Comparison of ENCODE assay signal across 10 cellular contexts in the genomic region with DNA sequence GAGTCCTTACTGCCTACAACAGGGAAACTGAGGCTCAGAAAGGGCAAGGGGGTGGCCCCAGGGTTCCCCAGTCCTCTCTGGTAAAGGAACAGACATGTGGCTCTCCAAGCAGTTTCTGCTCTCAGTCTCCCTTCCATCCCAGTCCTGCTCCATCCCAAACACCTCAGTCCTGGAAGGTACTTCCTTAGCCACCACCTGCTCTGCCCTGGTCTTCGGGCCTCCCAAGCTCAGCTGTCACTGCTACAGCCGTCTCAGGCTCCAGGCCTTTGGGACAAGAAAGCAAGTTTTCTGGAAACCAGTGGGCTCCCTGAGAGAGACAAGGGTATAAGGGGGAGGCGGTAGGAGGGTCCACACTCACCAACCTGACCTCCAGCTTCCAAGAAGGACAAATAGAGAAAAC. TPM values are rescaled to one million over a fixed set of nuclear protein-coding genes. Genes with fewer than 3 reads are reported as not detected.
DNase-seq lines count a peak whose midpoint lies in the region; ATAC-seq and TF ChIP-seq lines count a peak whose summit lies in the region.
"Had no signal": no experiment of that assay in that cellular context is flagged by ENCODE, and none has a peak within 500 bp of the region (broad histone marks: within the 10 kb centered on the region; RNA-seq: fewer than 3 reads in every experiment).

No MANE protein-coding gene starts in this region.

- POLR2A ChIA-PET in CD4-positive, alpha-beta memory T cell (lab: Charles Lee; ENCODE audit: partially characterized antibody), result interaction anchor here (1.0 to 2.5 kb wide), 4 partner anchors 23 to 464 kb away, joined by 3 to 32 read pairs (median 4); a partner anchor contains a TSS
- POLR2A ChIA-PET in HCT116 (lab: Charles Lee), result no interaction called here

- ATAC-seq in HCT116 (no peak), HG03175 (IDR thresholded peaks at IDR 0.05; ENCODE audit: unreplicated experiment) (no peak), GM18517 (IDR thresholded peaks at IDR 0.05; ENCODE audit: unreplicated experiment) (no peak)

- no TSS peak for BruUV-seq in HCT116 (replicated peaks; lab: Mats Ljungman, UMichigan)

- TF ChIP-seq POLR2A in HCT116 (IDR thresholded peaks at IDR 0.05; ENCODE audit: borderline replicate concordance, extremely low read depth, insufficient read depth, insufficient read length), result no peak

- H3K9me2 ChIP-seq in HCT116 (ENCODE audit: insufficient read depth), result no peaks in the 10 kb centered on the region

- H3K27ac ChIP-seq in CD4-positive, alpha-beta memory T cell (ENCODE audit: low read depth, low read length), result peak overlapping the region; percentile 71
- H3K27ac ChIP-seq in HCT116 (ENCODE audit: low read depth, low read length), result no peak overlapping the region

- CTCF ChIA-PET in CD4-positive, alpha-beta memory T cell (lab: Charles Lee; ENCODE audit: partially characterized antibody), result interaction anchor here (2.6 to 6.4 kb wide), 4 partner anchors 21 to 143 kb away, joined by 13 to 126 read pairs (median 40); a partner anchor contains a TSS
- CTCF ChIA-PET in HCT116 (lab: Charles Lee), result interaction anchor here (2.5 kb wide), 1 partner anchor 123 kb away, joined by 105 read pairs; no protein-coding TSS in a partner anchor

- H3K27ac Mint-ChIP-seq in CD4-positive, alpha-beta memory T cell, result peak overlapping the region; percentile 90 to 99 (median 97)
- H3K27ac Mint-ChIP-seq in brain (peak overlapping the region; percentile 95 to 99 (median 97)), nephron (peak overlapping the region; percentile 38 to 89 (median 61))

- intact Hi-C loops in CD4-positive, alpha-beta memory T cell (cut with micrococcal nuclease), result loop anchor here (5.0 kb wide), 1 partner anchor 240 kb away; no protein-coding TSS in a partner anchor
- intact Hi-C loops in HCT116 (cut with micrococcal nuclease), result loop anchor here (10.0 kb wide), 1 partner anchor 602 kb away; no protein-coding TSS in a partner anchor

- DNase-seq in CD4-positive, alpha-beta memory T cell, result no peak
- DNase-seq in HCT116 (ENCODE audit: low read depth, low spot score) (no peak), kidney glomerular epithelial cell (lab: John Stamatoyannopoulos, UW) (no peak), NCI-H82 treated with DMSO at 0.1 percent for 48 hours (lab: John Stamatoyannopoulos, UW; ENCODE audit: unreplicated experiment) (no peak)
- DNase-seq: NCI-H187 treated with DMSO at 0.1 percent for 48 hours had no signal

- H3K36me3 Mint-ChIP-seq in CD4-positive, alpha-beta memory T cell, result peaks cover 0 to 2% of the 10 kb centered on the region in 2 donors
- no peaks in the 10 kb centered on the region for H3K36me3 Mint-ChIP-seq in brain
- H3K36me3 Mint-ChIP-seq in nephron (ENCODE audit: low read depth), result no peaks in the 10 kb centered on the region

- no peaks in the 10 kb centered on the region for H3K27me3 ChIP-seq in CD4-positive, alpha-beta memory T cell (ENCODE audit: insufficient read depth, low read length)
- H3K27me3 ChIP-seq in HCT116 (ENCODE audit: insufficient read depth, low read length), result no peaks in the 10 kb centered on the region

- no peaks in the 10 kb centered on the region for H3K79me2 ChIP-seq in HCT116 (ENCODE audit: insufficient read depth, low read length)

- no peaks in the 10 kb centered on the region for H4K20me1 ChIP-seq in HCT116 (ENCODE audit: insufficient read depth)

- no peak for TF ChIP-seq CTCF in HCT116 (IDR thresholded peaks at IDR 0.05 in 2 of 3, conservative IDR thresholded peaks at IDR 0.05 in 1 of 3; ENCODE audit: borderline replicate concordance in 1 of 3, insufficient read depth in 1 of 3, low read depth in 2 of 3, low read length in 2 of 3)
- no peak for TF ChIP-seq CTCF in brain (conservative IDR thresholded peaks at IDR 0.05)
- no peak for TF ChIP-seq CTCF in nephron (IDR thresholded peaks at IDR 0.05; ENCODE audit: unreplicated experiment in 3 of 3)

- no peak overlapping the region for H2AFZ ChIP-seq in HCT116 (ENCODE audit: low read depth, low read length, poor library complexity, severe bottlenecking)

- H3K9me3 ChIP-seq in CD4-positive, alpha-beta memory T cell (ENCODE audit: control insufficient read depth in 1 of 2, low read length in 2 of 2), result no peaks in the 10 kb centered on the region
- H3K9me3 ChIP-seq in HCT116 (ENCODE audit: control insufficient read depth in 1 of 2, insufficient read depth in 1 of 2, low read depth in 1 of 2, low read length in 2 of 2), result no peaks in the 10 kb centered on the region
- H3K9me3 ChIP-seq: mucosa of descending colon had no signal

- peak overlapping the region; percentile 95; the same call in 1 of the 2 replicates for H3K4me2 ChIP-seq in HCT116 (ENCODE audit: low read length)

- H3K4me1 Mint-ChIP-seq in CD4-positive, alpha-beta memory T cell, result peaks cover 5 to 19% (median 10%) of the 10 kb centered on the region in 4 donors
- H3K4me1 Mint-ChIP-seq in brain, result peaks cover 74% of the 10 kb centered on the region
- peaks cover 41% of the 10 kb centered on the region for H3K4me1 Mint-ChIP-seq in nephron

- H3K4me3 ChIP-seq in CD4-positive, alpha-beta memory T cell (ENCODE audit: low read length in 2 of 2), result no peak overlapping the region
- no peak overlapping the region for H3K4me3 ChIP-seq in HCT116 (replicated peaks in 1 of 2; ENCODE audit: low read depth in 1 of 2, low read length in 2 of 2)
- H3K4me3 ChIP-seq: mucosa of descending colon had no signal

- no peaks in the 10 kb centered on the region for H3K27me3 Mint-ChIP-seq in CD4-positive, alpha-beta memory T cell
- H3K27me3 Mint-ChIP-seq in brain (no peaks in the 10 kb centered on the region), nephron (ENCODE audit: low read depth) (peaks cover 22% of the 10 kb centered on the region)

- RAD21 ChIA-PET in HCT116 (lab: Charles Lee; ENCODE audit: low non-redundant PET in 1 of 2, low total read pairs in 2 of 2, uncharacterized antibody in 2 of 2, unreplicated experiment in 2 of 2), result interaction anchor here in 1 of 2 experiments (2.5 kb wide), 1 partner anchor 122 kb away, joined by 28 read pairs; no protein-coding TSS in a partner anchor

- no peak for TF ChIP-seq RAD21 in HCT116 (IDR thresholded peaks at IDR 0.05; ENCODE audit: low read depth)

- H3K36me3 ChIP-seq in CD4-positive, alpha-beta memory T cell (ENCODE audit: insufficient read depth, low read length), result no peaks in the 10 kb centered on the region
- no peaks in the 10 kb centered on the region for H3K36me3 ChIP-seq in HCT116 (ENCODE audit: control insufficient read depth in 1 of 2, insufficient read depth in 2 of 2, low read length in 2 of 2)

- H3K4me1 ChIP-seq in CD4-positive, alpha-beta memory T cell (ENCODE audit: insufficient read depth, low read length), result peaks cover 9% of the 10 kb centered on the region
- peaks cover 3 to 22% of the 10 kb centered on the region in 2 experiments; a peak in 3 of 4 replicates for H3K4me1 ChIP-seq in HCT116 (ENCODE audit: control insufficient read depth in 1 of 2, insufficient read depth in 2 of 2, low read length in 2 of 2)

- no peaks in the 10 kb centered on the region for H3K9me3 Mint-ChIP-seq in CD4-positive, alpha-beta memory T cell
- peaks cover 0 to 4% (median 0%) of the 10 kb centered on the region in 5 experiments for H3K9me3 Mint-ChIP-seq in brain
- no peaks in the 10 kb centered on the region for H3K9me3 Mint-ChIP-seq in nephron

- H3K9ac ChIP-seq in HCT116 (ENCODE audit: low read length), result no peak overlapping the region

- peak overlapping the region in 4 of 8 donors; percentile 89 to 95 (median 94) for H3K4me3 Mint-ChIP-seq in CD4-positive, alpha-beta memory T cell
- H3K4me3 Mint-ChIP-seq in brain (peak overlapping the region; percentile 85 to 95 (median 91)), nephron (peak overlapping the region; percentile 89 to 96 (median 93))

TF ChIP-seq in HCT116, 20 proteins besides CTCF, POLR2A, EP300 and RAD21:
- TF ChIP-seq EZH2phosphoT487 (IDR thresholded peaks at IDR 0.05; ENCODE audit: borderline replicate concordance) (no peak), TCF7L2 (IDR thresholded peaks at IDR 0.05; ENCODE audit: borderline replicate concordance, extremely low read depth, insufficient read depth, insufficient read length) (no peak)
TF ChIP-seq in HCT116: peak in this region for 0.

RNA-seq across cellular contexts. Expression of a gene that starts 23.1 kb away (rescaled TPM):
- 1 to 10 TPM; 1.5 to 2.0 TPM for total RNA-seq in CD4-positive, alpha-beta memory T cell
- polyA plus RNA-seq in CD4-positive, alpha-beta memory T cell, result under 1 TPM in 1 of 2 donors, not detected in 1; 0.55 TPM
- 10.1 TPM for total RNA-seq in HCT116 (2021; ENCODE audit: unreplicated experiment)
- polyA plus RNA-seq in HCT116 (2012), result 6.0 and 7.1 TPM in 2 replicates
- polyA plus RNA-seq in brain (ENCODE audit: insufficient read depth, low read depth, low replicate concordance), result 67.9 TPM

RNA-seq across cellular contexts. Expression of a gene that starts 28.6 kb away (rescaled TPM):
- under 1 TPM; 0.61 to 0.94 TPM for total RNA-seq in CD4-positive, alpha-beta memory T cell
- not detected for polyA plus RNA-seq in CD4-positive, alpha-beta memory T cell
- 5.0 TPM for total RNA-seq in HCT116 (2021; ENCODE audit: unreplicated experiment)
- 3.0 and 3.5 TPM in 2 replicates for polyA plus RNA-seq in HCT116 (2012)
- polyA plus RNA-seq in brain (ENCODE audit: insufficient read depth, low read depth, low replicate concordance), result 1.7 TPM
